24 cellular contexts compared by ENCODE assay signal in genomic region chr2:118971245-118972122, GRCh38. TPM values are rescaled to one million over a fixed set of nuclear protein-coding genes. Genes with fewer than 3 reads are reported as not detected.
DNase-seq lines count a peak whose midpoint lies in the region; ATAC-seq and TF ChIP-seq lines count a peak whose summit lies in the region.
"Had no signal": no experiment of that assay in that cellular context is flagged by ENCODE, and none has a peak within 500 bp of the region (broad histone marks: within the 10 kb centered on the region; RNA-seq: fewer than 3 reads in every experiment).

No MANE protein-coding gene starts in this region.

- no TSS peak for BruUV-seq in PC-9 (replicated peaks; lab: Mats Ljungman, UMichigan)

- TF ChIP-seq CTCF in PC-9 (conservative IDR thresholded peaks at IDR 0.05) (peak; percentile 51; the same call in 1 of the 2 replicates), foreskin keratinocyte (conservative IDR thresholded peaks at IDR 0.05) (peak; percentile 58), HFFc6 (IDR thresholded peaks at IDR 0.05) (no peak)

- H3K27me3 Mint-ChIP-seq in HFFc6 (ENCODE audit: insufficient read depth): peaks cover 5% of the 10 kb centered on the region
- H3K27me3 Mint-ChIP-seq: activated CD8-positive, alpha-beta memory T cell treated with anti-CD3 and anti-CD28 coated beads, Interleukin-2, amount 10 ng/mL, durations not matched to agents 7 days and 5 days had no signal

- POLR2A ChIA-PET in PC-9 (lab: Charles Lee; ENCODE audit: unreplicated experiment): interaction anchor here (0.8 kb wide), 1 partner anchor 141 kb away, joined by 6 read pairs; no protein-coding TSS in a partner anchor

- no peak overlapping the region for H2AFZ ChIP-seq in PC-9

- no peaks in the 10 kb centered on the region for H3K9me3 ChIP-seq in PC-9 (ENCODE audit: insufficient read depth, low read depth)
- H3K9me3 ChIP-seq: ovary had no signal

- no peak overlapping the region for H3K27ac Mint-ChIP-seq in HFFc6
- H3K27ac Mint-ChIP-seq: activated CD8-positive, alpha-beta memory T cell treated with anti-CD3 and anti-CD28 coated beads, Interleukin-2, amount 10 ng/mL, durations not matched to agents 7 days and 5 days; activated T-helper 17 cell treated with anti-CD3 and anti-CD28 coated beads, Interleukin-2, amount 50 U/mL, for 72 hours had no signal

- CTCF ChIA-PET in PC-9 (lab: Charles Lee): no interaction called here

- peak; percentile 2 for DNase-seq in GM03348 (ENCODE audit: low spot score)
- peak in 1 of 2 experiments; percentile 96 for DNase-seq in PC-9
- peak; percentile 88 to 93 for DNase-seq in foreskin keratinocyte
- no peak for DNase-seq in HFFc6
- DNase-seq in Kasumi-1 (lab: John Stamatoyannopoulos, UW): no peak
- no peak for DNase-seq in NCI-H2107 (lab: John Stamatoyannopoulos, UW)
- DNase-seq: activated CD4-positive, alpha-beta T cell treated with anti-CD3 and anti-CD28 coated beads for 4 hours; activated CD8-positive, alpha-beta memory T cell treated with anti-CD3 and anti-CD28 coated beads, Interleukin-2, amount 10 ng/mL, durations not matched to agents 7 days and 5 days; brain microvascular endothelial cell; CD4-positive, alpha-beta memory T cell; DMS153; foreskin fibroblast; GF-D8; hippocampal formation; naive thymus-derived CD8-positive, alpha-beta T cell; NCI-H526 treated with DMSO at 0.1 percent for 48 hours; ovary; SHP77; stimulated activated CD8-positive, alpha-beta memory T cell treated with anti-CD3 and anti-CD28 coated beads, Interleukin-4, amount 100 ng/mL, for 48 hours had no signal

- H3K4me3 ChIP-seq in PC-9 (no peak overlapping the region; the same call in 1 of the 2 replicates), skin epidermis (no peak overlapping the region)
- H3K4me3 ChIP-seq: GM12878, ovary had no signal

- intact Hi-C loops in PC-9 (cut with micrococcal nuclease; ENCODE audit: unreplicated experiment): no loop called here

- H3K36me3 ChIP-seq in PC-9 (ENCODE audit: low read depth): no peaks in the 10 kb centered on the region
- H3K36me3 ChIP-seq: brain microvascular endothelial cell, ovary had no signal

- ATAC-seq in foreskin keratinocyte (peak; percentile 90), GM21576 (IDR thresholded peaks at IDR 0.05; ENCODE audit: unreplicated experiment) (no peak)
- ATAC-seq: activated CD8-positive, alpha-beta memory T cell treated with anti-CD3 and anti-CD28 coated beads, Interleukin-2, amount 10 ng/mL, durations not matched to agents 7 days and 5 days; activated T-helper 17 cell treated with anti-CD3 and anti-CD28 coated beads, Interleukin-2, amount 50 U/mL, for 72 hours; GM12878; naive thymus-derived CD8-positive, alpha-beta T cell had no signal

- H3K36me3 Mint-ChIP-seq in HFFc6 (ENCODE audit: low read depth): no peaks in the 10 kb centered on the region
- H3K36me3 Mint-ChIP-seq: activated CD8-positive, alpha-beta memory T cell treated with anti-CD3 and anti-CD28 coated beads, Interleukin-2, amount 10 ng/mL, durations not matched to agents 7 days and 5 days; CD4-positive, alpha-beta memory T cell had no signal

- no peaks in the 10 kb centered on the region; the same call in 1 of the 2 replicates for H3K4me1 Mint-ChIP-seq in HFFc6 (ENCODE audit: low read depth)
- H3K4me1 Mint-ChIP-seq: activated CD8-positive, alpha-beta memory T cell treated with anti-CD3 and anti-CD28 coated beads, Interleukin-2, amount 10 ng/mL, durations not matched to agents 7 days and 5 days; activated T-helper 17 cell treated with anti-CD3 and anti-CD28 coated beads, Interleukin-2, amount 50 U/mL, for 72 hours; CD4-positive, alpha-beta memory T cell had no signal

- peaks cover 5% of the 10 kb centered on the region; the same call in 1 of the 2 replicates for H3K9me3 Mint-ChIP-seq in HFFc6
- H3K9me3 Mint-ChIP-seq: activated T-helper 17 cell treated with anti-CD3 and anti-CD28 coated beads, Interleukin-2, amount 50 U/mL, for 72 hours had no signal

- H3K79me2 ChIP-seq in PC-9 (ENCODE audit: low read depth): no peaks in the 10 kb centered on the region

- no peaks in the 10 kb centered on the region for H3K9me2 ChIP-seq in PC-9 (ENCODE audit: insufficient read depth)

- H3F3A ChIP-seq in PC-9 (ENCODE audit: insufficient read depth, low read depth): peaks cover 12% of the 10 kb centered on the region; the same call in 1 of the 2 replicates

- H3K4me3 Mint-ChIP-seq in HFFc6: no peak overlapping the region
- H3K4me3 Mint-ChIP-seq: activated CD8-positive, alpha-beta memory T cell treated with anti-CD3 and anti-CD28 coated beads, Interleukin-2, amount 10 ng/mL, durations not matched to agents 7 days and 5 days; activated T-helper 17 cell treated with anti-CD3 and anti-CD28 coated beads, Interleukin-2, amount 50 U/mL, for 72 hours; CD4-positive, alpha-beta memory T cell; naive thymus-derived CD8-positive, alpha-beta T cell had no signal

- H3K4me2 ChIP-seq in PC-9: peak overlapping the region; percentile 64

- H3K27me3 ChIP-seq in PC-9 (ENCODE audit: insufficient read depth, low read depth): no peaks in the 10 kb centered on the region
- no peaks in the 10 kb centered on the region for H3K27me3 ChIP-seq in foreskin keratinocyte
- H3K27me3 ChIP-seq: brain microvascular endothelial cell, ovary had no signal

- H4K20me1 ChIP-seq in PC-9 (ENCODE audit: insufficient read depth): no peaks in the 10 kb centered on the region

- peaks cover 56% of the 10 kb centered on the region for H3K4me1 ChIP-seq in PC-9 (replicated peaks; ENCODE audit: insufficient read depth)
- H3K4me1 ChIP-seq in foreskin keratinocyte: peaks cover 41% of the 10 kb centered on the region

- peak overlapping the region; percentile 84 for H3K27ac ChIP-seq in PC-9
- H3K27ac ChIP-seq in foreskin keratinocyte: peak overlapping the region; percentile 74
- H3K27ac ChIP-seq in skin epidermis: peak overlapping the region in 13 of 21 experiments; percentile 32 to 71 (median 52)
- H3K27ac ChIP-seq: brain microvascular endothelial cell, ovary had no signal

RNA-seq across cellular contexts. Expression of gene MARCO, which starts 29.5 kb away (rescaled TPM):
- total RNA-seq in PC-9 (2021) (not detected in 2 replicates), foreskin keratinocyte (0.11 and 0.14 TPM in 2 replicates)
- polyA plus RNA-seq in foreskin keratinocyte: 0.11 and 0.22 TPM in 2 replicates
- not detected for total RNA-seq in HFFc6 (2021; fragmentation: NEBNext Ultra II Directional; extraction: Animal tissue kit (Norgen Biotek cat#: 25700))
- total RNA-seq: activated CD8-positive, alpha-beta memory T cell treated with anti-CD3 and anti-CD28 coated beads, Interleukin-2, amount 10 ng/mL, durations not matched to agents 7 days and 5 days; activated T-helper 17 cell treated with anti-CD3 and anti-CD28 coated beads, Interleukin-2, amount 50 U/mL, for 72 hours; H4; naive thymus-derived CD8-positive, alpha-beta T cell had no signal
- polyA plus RNA-seq: CD4-positive, alpha-beta memory T cell; naive thymus-derived CD8-positive, alpha-beta T cell had no signal

Comparison
In these comparisons a context has a peak if more than half of its experiments do, and no peak if none do; other contexts are left out.
1. DNase-seq: peak in GM03348 (single experiment) and foreskin keratinocyte (2 of 2); none in HFFc6 (single experiment), Kasumi-1 (0 of 2) and NCI-H2107 (single experiment).
2. Peak in every context shown above with its lines, with median percentiles within 50 percentile points of each other: H3K27ac ChIP-seq.